12 cellular contexts compared by ENCODE assay signal in genomic region chr1:161589964-161590363, GRCh38. TPM values are rescaled to one million over a fixed set of nuclear protein-coding genes. Genes with fewer than 3 reads are reported as not detected.
"Had no signal": no experiment of that assay in that cellular context is flagged by ENCODE, and none has a peak within 500 bp of the region (broad histone marks: within the 10 kb centered on the region; RNA-seq: fewer than 3 reads in every experiment).

No MANE protein-coding gene starts in this region.

RNA-seq across cellular contexts. Expression of gene FCGR3A, which starts 40.3 kb away (rescaled TPM):
- total RNA-seq: activated CD4-positive, alpha-beta memory T cell treated with anti-CD3 and anti-CD28 coated beads for 36 hours; activated CD4-positive, alpha-beta T cell treated with anti-CD3 and anti-CD28 coated beads, Interleukin-2, amount 10 ng/mL, durations not matched to agents 24 days and 14 days; activated CD8-positive, alpha-beta memory T cell treated with anti-CD3 and anti-CD28 coated beads for 36 hours; astrocyte; T-helper 1 cell treated with Interleukin-12 subunit alpha and Interleukin-12 subunit beta and Interleukin-4 antibody, amounts not matched to agents 30 ng/mL and 1 ng/mL, for 36 hours; T-helper 2 cell treated with Interferon-gamma antibody and Interleukin-4, amounts not matched to agents 100 ng/mL and 5 ng/mL, for 36 hours had no signal

RNA-seq across cellular contexts. Expression of gene FCGR3B, which starts 41.0 kb away (rescaled TPM):
- total RNA-seq: activated CD4-positive, alpha-beta memory T cell treated with anti-CD3 and anti-CD28 coated beads for 36 hours; activated CD4-positive, alpha-beta T cell treated with anti-CD3 and anti-CD28 coated beads, Interleukin-2, amount 10 ng/mL, durations not matched to agents 24 days and 14 days; activated CD8-positive, alpha-beta memory T cell treated with anti-CD3 and anti-CD28 coated beads for 36 hours; activated CD8-positive, alpha-beta T cell treated with anti-CD3 and anti-CD28 coated beads for 36 hours; activated naive CD4-positive, alpha-beta T cell treated with anti-CD3 and anti-CD28 coated beads for 36 hours; activated naive CD8-positive, alpha-beta T cell treated with anti-CD3 and anti-CD28 coated beads, Interleukin-2, amount 10 ng/mL, durations not matched to agents 7 days and 5 days; activated T-cell treated with anti-CD3 and anti-CD28 coated beads, Interleukin-2, amount 50 U/mL, for 4 hours; astrocyte; body of pancreas; T-helper 1 cell treated with Interleukin-12 subunit alpha and Interleukin-12 subunit beta and Interleukin-4 antibody, amounts not matched to agents 30 ng/mL and 1 ng/mL, for 36 hours; T-helper 2 cell treated with Interferon-gamma antibody and Interleukin-4, amounts not matched to agents 100 ng/mL and 5 ng/mL, for 36 hours; WTC11 had no signal
